ENCODE assay signal across 10 cellular contexts in the genomic region with DNA sequence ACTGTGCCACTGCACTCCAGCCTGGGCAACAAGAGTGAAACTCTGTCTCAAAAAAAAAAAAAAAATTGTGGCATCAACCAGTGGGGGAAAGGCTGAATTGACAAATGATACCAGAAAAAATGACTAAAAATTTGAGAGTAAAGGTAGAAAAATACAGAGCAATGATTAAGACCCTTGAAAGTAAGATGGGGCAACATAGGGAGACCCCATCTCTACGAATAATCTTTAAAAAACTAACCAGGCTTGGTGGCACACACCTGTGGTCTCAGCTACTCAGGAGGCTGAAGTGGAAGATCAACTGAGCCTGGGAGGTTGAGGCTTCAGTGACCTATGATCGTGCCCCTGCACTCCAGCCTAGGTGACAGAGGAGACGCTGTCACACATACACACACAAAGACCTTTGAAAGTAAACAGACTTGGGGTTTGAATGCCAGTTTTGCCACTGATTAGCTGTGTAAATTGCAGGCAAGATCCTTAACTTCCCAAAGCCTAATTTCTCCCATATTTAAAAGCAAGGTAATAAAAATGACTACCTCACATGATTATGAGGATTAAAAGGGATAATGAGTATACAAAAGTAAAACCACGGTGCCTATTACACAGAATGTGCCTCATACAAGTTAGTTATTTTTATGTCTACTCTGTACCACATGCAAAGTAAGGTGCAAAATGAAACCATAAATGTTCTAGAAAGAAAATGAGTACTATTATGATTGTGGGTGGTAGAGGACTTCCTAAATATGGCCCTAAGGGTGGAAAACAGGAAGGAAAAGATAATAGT. TPM values are rescaled to one million over a fixed set of nuclear protein-coding genes. Genes with fewer than 3 reads are reported as not detected.
DNase-seq lines count a peak whose midpoint lies in the region; ATAC-seq and FAIRE-seq lines count a peak whose summit lies in the region.
"Had no signal": no experiment of that assay in that cellular context is flagged by ENCODE, and none has a peak within 500 bp of the region (broad histone marks: within the 10 kb centered on the region; RNA-seq: fewer than 3 reads in every experiment).

No MANE protein-coding gene starts in this region.

- H3K9me3 Mint-ChIP-seq in activated CD4-positive, alpha-beta T cell treated with anti-CD3 and anti-CD28 coated beads, Interleukin-2, amount 10 ng/mL, durations not matched to agents 7 days and 5 days, result no peaks in the 10 kb centered on the region
- no peaks in the 10 kb centered on the region for H3K9me3 Mint-ChIP-seq in activated naive CD4-positive, alpha-beta T cell treated with anti-CD3 and anti-CD28 coated beads, Interleukin-2, amount 10 ng/mL, durations not matched to agents 7 days and 5 days

- peak overlapping the region; percentile 31 for H3K27ac Mint-ChIP-seq in activated CD4-positive, alpha-beta T cell treated with anti-CD3 and anti-CD28 coated beads, Interleukin-2, amount 10 ng/mL, durations not matched to agents 7 days and 5 days
- H3K27ac Mint-ChIP-seq in activated naive CD4-positive, alpha-beta T cell treated with anti-CD3 and anti-CD28 coated beads, Interleukin-2, amount 10 ng/mL, durations not matched to agents 7 days and 5 days, result no peak overlapping the region

- ATAC-seq in GM21737 (IDR thresholded peaks at IDR 0.05; ENCODE audit: unreplicated experiment) (peak; percentile 80), HG03469 (IDR thresholded peaks at IDR 0.05; ENCODE audit: unreplicated experiment) (peak; percentile 56), Right ventricle myocardium inferior (no peak)

- no peaks in the 10 kb centered on the region for H3K27me3 Mint-ChIP-seq in activated CD4-positive, alpha-beta T cell treated with anti-CD3 and anti-CD28 coated beads, Interleukin-2, amount 10 ng/mL, durations not matched to agents 7 days and 5 days
- no peaks in the 10 kb centered on the region for H3K27me3 Mint-ChIP-seq in activated naive CD4-positive, alpha-beta T cell treated with anti-CD3 and anti-CD28 coated beads, Interleukin-2, amount 10 ng/mL, durations not matched to agents 7 days and 5 days

- peaks cover 4% of the 10 kb centered on the region for H3K4me1 Mint-ChIP-seq in activated CD4-positive, alpha-beta T cell treated with anti-CD3 and anti-CD28 coated beads, Interleukin-2, amount 10 ng/mL, durations not matched to agents 7 days and 5 days
- H3K4me1 Mint-ChIP-seq in activated naive CD4-positive, alpha-beta T cell treated with anti-CD3 and anti-CD28 coated beads, Interleukin-2, amount 10 ng/mL, durations not matched to agents 7 days and 5 days, result no peaks in the 10 kb centered on the region

- intact Hi-C loops in posterior vena cava (cut with DNase I) (no loop called here), Right ventricle myocardium inferior (cut with DNase I) (no loop called here)

- no peak overlapping the region for H3K4me3 Mint-ChIP-seq in activated CD4-positive, alpha-beta T cell treated with anti-CD3 and anti-CD28 coated beads, Interleukin-2, amount 10 ng/mL, durations not matched to agents 7 days and 5 days
- no peak overlapping the region for H3K4me3 Mint-ChIP-seq in activated naive CD4-positive, alpha-beta T cell treated with anti-CD3 and anti-CD28 coated beads, Interleukin-2, amount 10 ng/mL, durations not matched to agents 7 days and 5 days

- FAIRE-seq in urothelium cell line (lab: Jason Lieb, UNC), result no peak

- H3K36me3 Mint-ChIP-seq in activated CD4-positive, alpha-beta T cell treated with anti-CD3 and anti-CD28 coated beads, Interleukin-2, amount 10 ng/mL, durations not matched to agents 7 days and 5 days (ENCODE audit: low read depth), result no peaks in the 10 kb centered on the region
- H3K36me3 Mint-ChIP-seq in activated naive CD4-positive, alpha-beta T cell treated with anti-CD3 and anti-CD28 coated beads, Interleukin-2, amount 10 ng/mL, durations not matched to agents 7 days and 5 days, result no peaks in the 10 kb centered on the region

- DNase-seq in activated CD4-positive, alpha-beta T cell treated with anti-CD3 and anti-CD28 coated beads, Interleukin-2, amount 10 ng/mL, durations not matched to agents 7 days and 5 days, result no peak
- no peak for DNase-seq in activated CD4-positive, alpha-beta T cell treated with anti-CD3 and anti-CD28 coated beads, Interleukin-2, amount 50 U/mL, for 1 hour
- peak; percentile 6 for DNase-seq in posterior vena cava (ENCODE audit: low spot score)
- DNase-seq in activated naive CD4-positive, alpha-beta T cell treated with anti-CD3 and anti-CD28 coated beads, Interleukin-2, amount 10 ng/mL, durations not matched to agents 7 days and 5 days, result no peak
- no peak for DNase-seq in Right ventricle myocardium inferior (ENCODE audit: missing footprints)
- DNase-seq in urothelium cell line (ENCODE audit: low spot score), result no peak
- DNase-seq: NCI-H524 treated with DMSO at 0.1 percent for 48 hours, trophoblast cell had no signal

- POLR2A ChIA-PET in activated CD4-positive, alpha-beta T cell treated with anti-CD3 and anti-CD28 coated beads, Interleukin-2, amount 10 ng/mL, durations not matched to agents 7 days and 5 days (lab: Charles Lee), result no interaction called here

- CTCF ChIA-PET in activated CD4-positive, alpha-beta T cell treated with anti-CD3 and anti-CD28 coated beads, Interleukin-2, amount 10 ng/mL, durations not matched to agents 7 days and 5 days (lab: Charles Lee), result no interaction called here
- CTCF ChIA-PET in activated naive CD4-positive, alpha-beta T cell treated with anti-CD3 and anti-CD28 coated beads, Interleukin-2, amount 10 ng/mL, durations not matched to agents 7 days and 5 days (lab: Charles Lee), result no interaction called here

RNA-seq across cellular contexts. Expression of a gene that starts 21.7 kb away (rescaled TPM):
- 100 to 1,000 TPM; 165 to 169 TPM for total RNA-seq in activated CD4-positive, alpha-beta T cell treated with anti-CD3 and anti-CD28 coated beads, Interleukin-2, amount 10 ng/mL, durations not matched to agents 7 days and 5 days
- total RNA-seq in posterior vena cava (100 to 1,000 TPM; 129 to 138 TPM), Right ventricle myocardium inferior (115 TPM)
